ENCODE assay signal across 9 cellular contexts in genomic region chr4:145934434-145935047, GRCh38. TPM values are rescaled to one million over a fixed set of nuclear protein-coding genes. Genes with fewer than 3 reads are reported as not detected.
DNase-seq lines count a peak whose midpoint lies in the region; ATAC-seq and TF ChIP-seq lines count a peak whose summit lies in the region.
"Had no signal": no experiment of that assay in that cellular context is flagged by ENCODE, and none has a peak within 500 bp of the region (broad histone marks: within the 10 kb centered on the region; RNA-seq: fewer than 3 reads in every experiment).

No MANE protein-coding gene starts in this region.

- H3K4me1 Mint-ChIP-seq in CD4-positive, alpha-beta memory T cell, result peaks cover 21 to 47% (median 33%) of the 10 kb centered on the region in 4 donors
- peaks cover 61% of the 10 kb centered on the region for H3K4me1 Mint-ChIP-seq in activated naive CD8-positive, alpha-beta T cell treated with anti-CD3 and anti-CD28 coated beads, Interleukin-2, amount 50 U/mL, for 24 hours
- peaks cover 28 to 41% of the 10 kb centered on the region in 2 donors for H3K4me1 Mint-ChIP-seq in natural killer cell treated with Interleukin-12 subunit alpha and Interleukin-12 subunit beta and Interleukin-15 and Interleukin-18, amount 100 ng/mL, for 72 hours (ENCODE audit: low read depth in 2 of 2)

- H3K27ac ChIP-seq in CD4-positive, alpha-beta memory T cell (ENCODE audit: low read depth, low read length), result no peak overlapping the region

- peaks cover 0 to 13% of the 10 kb centered on the region in 2 donors for H3K36me3 Mint-ChIP-seq in CD4-positive, alpha-beta memory T cell
- peaks cover 18% of the 10 kb centered on the region for H3K36me3 Mint-ChIP-seq in activated naive CD8-positive, alpha-beta T cell treated with anti-CD3 and anti-CD28 coated beads, Interleukin-2, amount 50 U/mL, for 24 hours (ENCODE audit: low read depth)
- no peaks in the 10 kb centered on the region for H3K36me3 Mint-ChIP-seq in natural killer cell treated with Interleukin-12 subunit alpha and Interleukin-12 subunit beta and Interleukin-15 and Interleukin-18, amount 100 ng/mL, for 72 hours

- H3K4me3 Mint-ChIP-seq in CD4-positive, alpha-beta memory T cell, result peak overlapping the region in 6 of 8 donors; percentile 17 to 99 (median 42)
- peak overlapping the region; percentile 88 for H3K4me3 Mint-ChIP-seq in activated naive CD8-positive, alpha-beta T cell treated with anti-CD3 and anti-CD28 coated beads, Interleukin-2, amount 50 U/mL, for 24 hours
- peak overlapping the region; percentile 94 for H3K4me3 Mint-ChIP-seq in natural killer cell treated with Interleukin-12 subunit alpha and Interleukin-12 subunit beta and Interleukin-15 and Interleukin-18, amount 100 ng/mL, for 72 hours

- no peak for DNase-seq in CD4-positive, alpha-beta memory T cell
- DNase-seq in HAP-1 (ENCODE audit: low spot score in 2 of 2) (no peak), LoVo (ENCODE audit: low spot score) (no peak), NCI-H524 treated with DMSO at 0.1 percent for 48 hours (lab: John Stamatoyannopoulos, UW) (no peak), GM10266 (ENCODE audit: extremely low spot score) (no peak)
- DNase-seq in activated naive CD8-positive, alpha-beta T cell treated with anti-CD3 and anti-CD28 coated beads, Interleukin-2, amount 50 U/mL, for 24 hours, result no peak
- no peak for DNase-seq in natural killer cell treated with Interleukin-12 subunit alpha and Interleukin-12 subunit beta and Interleukin-15 and Interleukin-18, amount 100 ng/mL, for 72 hours (ENCODE audit: low spot score)
- DNase-seq: NCI-H1105 had no signal

- H3K4me1 ChIP-seq in CD4-positive, alpha-beta memory T cell (ENCODE audit: insufficient read depth, low read length), result peaks cover 15% of the 10 kb centered on the region
- H3K4me1 ChIP-seq in HAP-1, result peaks cover 28% of the 10 kb centered on the region

- TF ChIP-seq CTCF in GM10266 (IDR thresholded peaks at IDR 0.05; ENCODE audit: control insufficient read depth, insufficient read depth, low read depth, missing control alignments), result no peak

- peaks cover 0 to 11% (median 0%) of the 10 kb centered on the region in 8 donors for H3K9me3 Mint-ChIP-seq in CD4-positive, alpha-beta memory T cell
- no peaks in the 10 kb centered on the region for H3K9me3 Mint-ChIP-seq in activated naive CD8-positive, alpha-beta T cell treated with anti-CD3 and anti-CD28 coated beads, Interleukin-2, amount 50 U/mL, for 24 hours
- no peaks in the 10 kb centered on the region for H3K9me3 Mint-ChIP-seq in natural killer cell treated with Interleukin-12 subunit alpha and Interleukin-12 subunit beta and Interleukin-15 and Interleukin-18, amount 100 ng/mL, for 72 hours

- CTCF ChIA-PET in CD4-positive, alpha-beta memory T cell (lab: Charles Lee; ENCODE audit: partially characterized antibody), result no interaction called here

- POLR2A ChIA-PET in CD4-positive, alpha-beta memory T cell (lab: Charles Lee; ENCODE audit: partially characterized antibody), result no interaction called here

- peaks cover 1 to 5% of the 10 kb centered on the region in 2 donors for H3K27me3 Mint-ChIP-seq in CD4-positive, alpha-beta memory T cell
- H3K27me3 Mint-ChIP-seq in activated naive CD8-positive, alpha-beta T cell treated with anti-CD3 and anti-CD28 coated beads, Interleukin-2, amount 50 U/mL, for 24 hours, result no peaks in the 10 kb centered on the region
- H3K27me3 Mint-ChIP-seq in natural killer cell treated with Interleukin-12 subunit alpha and Interleukin-12 subunit beta and Interleukin-15 and Interleukin-18, amount 100 ng/mL, for 72 hours, result no peaks in the 10 kb centered on the region

- intact Hi-C loops in CD4-positive, alpha-beta memory T cell (cut with micrococcal nuclease), result loop anchor here (5.0 kb wide), 6 partner anchors 47 to 1798 kb away; partner anchors contain the start of genes ARHGAP10 and SLC10A7

- in situ Hi-C loops in HAP-1 (cut with MboI; ENCODE audit: low sequenced_read_pairs), result no loop called here

- peak overlapping the region in 6 of 7 donors; percentile 39 to 95 (median 79) for H3K27ac Mint-ChIP-seq in CD4-positive, alpha-beta memory T cell
- peak overlapping the region; percentile 90 for H3K27ac Mint-ChIP-seq in activated naive CD8-positive, alpha-beta T cell treated with anti-CD3 and anti-CD28 coated beads, Interleukin-2, amount 50 U/mL, for 24 hours
- peak overlapping the region; percentile 66 to 91 for H3K27ac Mint-ChIP-seq in natural killer cell treated with Interleukin-12 subunit alpha and Interleukin-12 subunit beta and Interleukin-15 and Interleukin-18, amount 100 ng/mL, for 72 hours

- H3K9me3 ChIP-seq in CD4-positive, alpha-beta memory T cell (ENCODE audit: control insufficient read depth in 1 of 2, low read length in 2 of 2), result no peaks in the 10 kb centered on the region
- no peaks in the 10 kb centered on the region for H3K9me3 ChIP-seq in HAP-1

- H3K36me3 ChIP-seq in CD4-positive, alpha-beta memory T cell (ENCODE audit: insufficient read depth, low read length), result no peaks in the 10 kb centered on the region
- H3K36me3 ChIP-seq in HAP-1 (replicated peaks), result no peaks in the 10 kb centered on the region

- no peaks in the 10 kb centered on the region for H3K27me3 ChIP-seq in CD4-positive, alpha-beta memory T cell (ENCODE audit: insufficient read depth, low read length)
- no peaks in the 10 kb centered on the region for H3K27me3 ChIP-seq in HAP-1 (ENCODE audit: low read depth)

- ATAC-seq in activated naive CD8-positive, alpha-beta T cell treated with anti-CD3 and anti-CD28 coated beads, Interleukin-2, amount 50 U/mL, for 24 hours, result no peak
- ATAC-seq in natural killer cell treated with Interleukin-12 subunit alpha and Interleukin-12 subunit beta and Interleukin-15 and Interleukin-18, amount 100 ng/mL, for 72 hours, result no peak
- ATAC-seq in HG03354 (IDR thresholded peaks at IDR 0.05; ENCODE audit: poor library complexity, severe bottlenecking, unreplicated experiment), result no peak

- no peak overlapping the region for H3K4me3 ChIP-seq in CD4-positive, alpha-beta memory T cell (ENCODE audit: low read length in 2 of 2)
- peak overlapping the region; percentile 58; the same call in 1 of the 2 replicates for H3K4me3 ChIP-seq in HAP-1

RNA-seq across cellular contexts. Expression of gene ZNF827, which starts 4.1 kb away (rescaled TPM):
- 10 to 100 TPM; 25.0 to 27.3 TPM for total RNA-seq in CD4-positive, alpha-beta memory T cell
- 1 to 10 TPM; 1.4 to 3.0 TPM for polyA plus RNA-seq in CD4-positive, alpha-beta memory T cell
- 10 to 100 TPM; 11.8 to 40.5 TPM for total RNA-seq in natural killer cell treated with Interleukin-12 subunit alpha and Interleukin-12 subunit beta and Interleukin-15 and Interleukin-18, amount 100 ng/mL, for 72 hours

Comparison
In these comparisons a context has a peak if more than half of its experiments do, and no peak if none do; other contexts are left out.
1. H3K4me3 Mint-ChIP-seq: peak in every context shown above with its lines; median percentile 94 in natural killer cell treated with Interleukin-12 subunit alpha and Interleukin-12 subunit beta and Interleukin-15 and Interleukin-18, amount 100 ng/mL, for 72 hours; 88 in activated naive CD8-positive, alpha-beta T cell treated with anti-CD3 and anti-CD28 coated beads, Interleukin-2, amount 50 U/mL, for 24 hours; 42 in CD4-positive, alpha-beta memory T cell.